In genomic region chr2:175111200-175111657, GRCh38 we compare ENCODE assay signal across 8 cellular contexts. TPM values are rescaled to one million over a fixed set of nuclear protein-coding genes. Genes with fewer than 3 reads are reported as not detected.
DNase-seq lines count a peak whose midpoint lies in the region; ATAC-seq and TF ChIP-seq lines count a peak whose summit lies in the region.

No MANE protein-coding gene starts in this region.

- H3K9me3 ChIP-seq in DOHH2 (ENCODE audit: control insufficient read depth, insufficient read depth, low read length) (no peaks in the 10 kb centered on the region), smooth muscle cell (replicated peaks; ENCODE audit: low read depth) (no peaks in the 10 kb centered on the region)

- intact Hi-C loops in left ventricle myocardium superior (cut with micrococcal nuclease), result no loop called here

- TF ChIP-seq CTCF in DOHH2 (IDR thresholded peaks at IDR 0.05; ENCODE audit: low read depth, low read length, poor library complexity, severe bottlenecking), result peak; percentile 66
- TF ChIP-seq CTCF in smooth muscle cell (IDR thresholded peaks at IDR 0.05; ENCODE audit: borderline replicate concordance, insufficient read depth, poor library complexity, severe bottlenecking), result peak; percentile 60

- H3K9me3 Mint-ChIP-seq in activated CD8-positive, alpha-beta T cell treated with anti-CD3 and anti-CD28 coated beads, Interleukin-2, amount 10 ng/mL, durations not matched to agents 7 days and 5 days (ENCODE audit: insufficient read depth), result no peaks in the 10 kb centered on the region

- no peaks in the 10 kb centered on the region for H3K27me3 Mint-ChIP-seq in activated CD8-positive, alpha-beta T cell treated with anti-CD3 and anti-CD28 coated beads, Interleukin-2, amount 10 ng/mL, durations not matched to agents 7 days and 5 days (ENCODE audit: low read depth)

- H3K79me2 ChIP-seq in DOHH2 (ENCODE audit: control insufficient read depth, low read length), result no peaks in the 10 kb centered on the region
- no peaks in the 10 kb centered on the region for H3K79me2 ChIP-seq in smooth muscle cell (ENCODE audit: low read depth)

- no peaks in the 10 kb centered on the region for H3K4me1 Mint-ChIP-seq in activated CD8-positive, alpha-beta T cell treated with anti-CD3 and anti-CD28 coated beads, Interleukin-2, amount 10 ng/mL, durations not matched to agents 7 days and 5 days (ENCODE audit: low read depth)

- POLR2A ChIA-PET in activated CD8-positive, alpha-beta T cell treated with anti-CD3 and anti-CD28 coated beads, Interleukin-2, amount 10 ng/mL, durations not matched to agents 7 days and 5 days (lab: Charles Lee), result interaction anchor here (1.5 kb wide), 1 partner anchor 57 kb away, joined by 3 read pairs; the partner anchor contains the start of gene ATF2

- no peak overlapping the region for H2AFZ ChIP-seq in smooth muscle cell (ENCODE audit: low read depth)

- H3K27me3 ChIP-seq in DOHH2 (ENCODE audit: control insufficient read depth, low read length) (no peaks in the 10 kb centered on the region), smooth muscle cell (ENCODE audit: low read depth) (no peaks in the 10 kb centered on the region)

- H3K4me3 ChIP-seq in DOHH2 (ENCODE audit: low read length) (no peak overlapping the region), smooth muscle cell (no peak overlapping the region)

- no peaks in the 10 kb centered on the region for H3K4me1 ChIP-seq in DOHH2 (ENCODE audit: control insufficient read depth, low read length)
- no peaks in the 10 kb centered on the region for H3K4me1 ChIP-seq in smooth muscle cell (ENCODE audit: low read depth)

- DNase-seq in NCI-H1105 treated with DMSO at 0.1 percent for 48 hours (lab: John Stamatoyannopoulos, UW) (peak; percentile 32), left ventricle myocardium superior (no peak), smooth muscle cell (lab: John Stamatoyannopoulos, UW; ENCODE audit: unreplicated experiment) (no peak)
- no peak for DNase-seq in activated CD8-positive, alpha-beta T cell treated with anti-CD3 and anti-CD28 coated beads, Interleukin-2, amount 10 ng/mL, durations not matched to agents 7 days and 5 days

- H3K4me2 ChIP-seq in DOHH2 (ENCODE audit: low read length) (no peak overlapping the region), smooth muscle cell (no peak overlapping the region)

- ATAC-seq in GM21576 (IDR thresholded peaks at IDR 0.05; ENCODE audit: unreplicated experiment) (peak; percentile 56), left ventricle myocardium superior (peak; percentile 40), GM21528 (IDR thresholded peaks at IDR 0.05; ENCODE audit: low FRiP score, unreplicated experiment) (no peak), HG03045 (IDR thresholded peaks at IDR 0.05; ENCODE audit: unreplicated experiment) (no peak)
- ATAC-seq in activated CD8-positive, alpha-beta T cell treated with anti-CD3 and anti-CD28 coated beads, Interleukin-2, amount 10 ng/mL, durations not matched to agents 7 days and 5 days, result peak; percentile 51

- no peak overlapping the region for H3K4me3 Mint-ChIP-seq in activated CD8-positive, alpha-beta T cell treated with anti-CD3 and anti-CD28 coated beads, Interleukin-2, amount 10 ng/mL, durations not matched to agents 7 days and 5 days

- peaks cover 48% of the 10 kb centered on the region for H3K36me3 Mint-ChIP-seq in activated CD8-positive, alpha-beta T cell treated with anti-CD3 and anti-CD28 coated beads, Interleukin-2, amount 10 ng/mL, durations not matched to agents 7 days and 5 days (ENCODE audit: low read depth)

- CTCF ChIA-PET in activated CD8-positive, alpha-beta T cell treated with anti-CD3 and anti-CD28 coated beads, Interleukin-2, amount 10 ng/mL, durations not matched to agents 7 days and 5 days (lab: Charles Lee), result interaction anchor here (0.6 to 1.3 kb wide), 4 partner anchors 9 to 71 kb away, joined by 3 to 4 read pairs (median 3); no protein-coding TSS in a partner anchor

- no peaks in the 10 kb centered on the region for H3K9me2 ChIP-seq in DOHH2 (replicated peaks; ENCODE audit: control insufficient read depth, low read length)

- H3K9ac ChIP-seq in smooth muscle cell (ENCODE audit: low read depth), result no peak overlapping the region

- H3K27ac ChIP-seq in DOHH2 (ENCODE audit: low read depth, low read length) (no peak overlapping the region), smooth muscle cell (ENCODE audit: low read depth) (peak overlapping the region; percentile 31)

- H3K36me3 ChIP-seq in DOHH2 (ENCODE audit: control insufficient read depth, low read length) (peaks cover 59% of the 10 kb centered on the region), smooth muscle cell (ENCODE audit: low read depth) (peaks cover 18% of the 10 kb centered on the region)

- H4K20me1 ChIP-seq in DOHH2 (ENCODE audit: control insufficient read depth, insufficient read depth, low read depth, low read length), result no peaks in the 10 kb centered on the region
- peaks cover 15% of the 10 kb centered on the region for H4K20me1 ChIP-seq in smooth muscle cell (ENCODE audit: low read depth)

- WGBS in smooth muscle cell (ENCODE audit: low lambda C conversion rate), result 86% methylated on average over 3 of the region's 3 CpGs

- H3F3A ChIP-seq in DOHH2 (ENCODE audit: control insufficient read depth, insufficient read depth) (peaks cover 14% of the 10 kb centered on the region), smooth muscle cell (ENCODE audit: low read depth) (peaks cover 9% of the 10 kb centered on the region)

- peak overlapping the region; percentile 40 for H3K27ac Mint-ChIP-seq in activated CD8-positive, alpha-beta T cell treated with anti-CD3 and anti-CD28 coated beads, Interleukin-2, amount 10 ng/mL, durations not matched to agents 7 days and 5 days

RNA-seq across cellular contexts. Expression of gene ATF2, which starts 56.8 kb away (rescaled TPM):
- 10 to 100 TPM; 58.5 to 59.9 TPM for total RNA-seq in activated CD8-positive, alpha-beta T cell treated with anti-CD3 and anti-CD28 coated beads, Interleukin-2, amount 10 ng/mL, durations not matched to agents 7 days and 5 days
- 24.1 TPM for total RNA-seq in left ventricle myocardium superior
- total RNA-seq in smooth muscle cell, result 59.6 and 72.5 TPM in 2 replicates
- polyA plus RNA-seq in smooth muscle cell, result 17.8 and 28.0 TPM in 2 replicates

Comparison
In these comparisons a context has a peak if more than half of its experiments do, and no peak if none do; other contexts are left out.
1. ATAC-seq: peak in GM21576 (single experiment), activated CD8-positive, alpha-beta T cell treated with anti-CD3 and anti-CD28 coated beads, Interleukin-2, amount 10 ng/mL, durations not matched to agents 7 days and 5 days (single experiment) and left ventricle myocardium superior (single experiment); none in GM21528 (single experiment) and HG03045 (single experiment).